1 cellular context compared by ENCODE assay signal in the genomic region with DNA sequence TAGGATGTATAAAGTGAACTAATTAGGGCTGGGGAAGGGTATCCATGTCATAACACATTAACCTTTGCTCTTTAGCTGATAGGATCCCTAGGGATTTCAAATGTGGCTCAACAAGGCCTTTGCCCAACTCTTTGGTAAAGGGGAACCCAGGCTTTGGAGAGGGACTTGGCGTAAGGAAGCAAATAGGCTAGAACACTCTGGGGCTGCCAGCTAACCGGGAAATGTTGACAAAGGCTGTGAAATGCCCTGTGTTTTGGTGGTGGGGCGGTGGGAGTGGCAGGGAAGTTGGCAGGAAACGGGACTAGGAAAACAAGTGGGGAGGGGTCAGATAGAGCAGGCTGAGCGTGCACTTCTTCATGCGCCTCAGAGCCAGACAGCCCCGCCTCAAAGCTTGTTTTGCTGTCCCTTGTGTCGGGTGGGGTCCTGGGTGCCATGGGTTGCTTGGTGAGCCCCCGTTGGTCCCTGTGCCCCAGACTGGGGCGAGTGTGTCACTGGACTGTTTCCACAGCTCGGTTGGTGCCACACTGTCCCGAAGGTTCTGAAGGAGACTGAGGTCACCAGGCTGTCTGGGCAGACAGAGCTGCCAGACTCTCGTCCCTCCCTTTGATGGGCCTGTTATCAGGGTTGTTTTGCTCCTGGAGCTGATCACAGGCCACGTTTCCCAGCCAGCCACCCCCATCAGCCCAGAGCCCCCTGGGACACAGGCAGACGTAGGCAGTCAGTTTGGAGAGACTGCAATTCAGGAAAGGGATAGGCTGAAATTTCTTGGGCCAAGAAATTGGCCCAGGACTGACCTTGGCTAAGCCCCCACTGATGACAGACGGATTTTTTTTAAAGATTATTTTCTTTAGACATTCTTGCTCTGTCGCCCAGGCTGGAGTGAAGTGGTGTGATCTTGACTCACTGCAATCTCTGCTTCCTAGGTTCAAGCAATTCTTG.
TF ChIP-seq lines count a peak whose summit lies in the region.

No MANE protein-coding gene starts in this region.

TF ChIP-seq in WTC11, 78 proteins besides CTCF, POLR2A, EP300 and RAD21 (continued from another document):
- TF ChIP-seq, protein P1, sequence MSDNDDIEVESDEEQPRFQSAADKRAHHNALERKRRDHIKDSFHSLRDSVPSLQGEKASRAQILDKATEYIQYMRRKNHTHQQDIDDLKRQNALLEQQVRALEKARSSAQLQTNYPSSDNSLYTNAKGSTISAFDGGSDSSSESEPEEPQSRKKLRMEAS (CRISPR knock-in tag; IDR thresholded peaks at IDR 0.05) = no peak
- TF ChIP-seq SP1 (CRISPR knock-in tag; conservative IDR thresholded peaks at IDR 0.05) (no peak), ATF1 (CRISPR knock-in tag; IDR thresholded peaks at IDR 0.05) (no peak), ZNF138 (CRISPR knock-in tag; conservative IDR thresholded peaks at IDR 0.05) (no peak), SOX15 (CRISPR knock-in tag; IDR thresholded peaks at IDR 0.05) (no peak), FOXJ3 (CRISPR knock-in tag; IDR thresholded peaks at IDR 0.05; ENCODE audit: borderline replicate concordance) (no peak), GTF2I (CRISPR knock-in tag; conservative IDR thresholded peaks at IDR 0.05) (no peak), IRF2 (CRISPR knock-in tag; IDR thresholded peaks at IDR 0.05; ENCODE audit: borderline replicate concordance, low read depth) (no peak), ZNF219 (CRISPR knock-in tag; IDR thresholded peaks at IDR 0.05; ENCODE audit: borderline replicate concordance) (no peak), OVOL2 (CRISPR knock-in tag; IDR thresholded peaks at IDR 0.05; ENCODE audit: borderline replicate concordance) (no peak), KAT7 (CRISPR knock-in tag; IDR thresholded peaks at IDR 0.05; ENCODE audit: borderline replicate concordance) (no peak)
- TF ChIP-seq, protein P2, sequence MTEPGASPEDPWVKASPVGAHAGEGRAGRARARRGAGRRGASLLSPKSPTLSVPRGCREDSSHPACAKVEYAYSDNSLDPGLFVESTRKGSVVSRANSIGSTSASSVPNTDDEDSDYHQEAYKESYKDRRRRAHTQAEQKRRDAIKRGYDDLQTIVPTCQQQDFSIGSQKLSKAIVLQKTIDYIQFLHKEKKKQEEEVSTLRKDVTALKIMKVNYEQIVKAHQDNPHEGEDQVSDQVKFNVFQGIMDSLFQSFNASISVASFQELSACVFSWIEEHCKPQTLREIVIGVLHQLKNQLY (CRISPR knock-in tag; IDR thresholded peaks at IDR 0.05) = no peak
- TF ChIP-seq, protein P3, sequence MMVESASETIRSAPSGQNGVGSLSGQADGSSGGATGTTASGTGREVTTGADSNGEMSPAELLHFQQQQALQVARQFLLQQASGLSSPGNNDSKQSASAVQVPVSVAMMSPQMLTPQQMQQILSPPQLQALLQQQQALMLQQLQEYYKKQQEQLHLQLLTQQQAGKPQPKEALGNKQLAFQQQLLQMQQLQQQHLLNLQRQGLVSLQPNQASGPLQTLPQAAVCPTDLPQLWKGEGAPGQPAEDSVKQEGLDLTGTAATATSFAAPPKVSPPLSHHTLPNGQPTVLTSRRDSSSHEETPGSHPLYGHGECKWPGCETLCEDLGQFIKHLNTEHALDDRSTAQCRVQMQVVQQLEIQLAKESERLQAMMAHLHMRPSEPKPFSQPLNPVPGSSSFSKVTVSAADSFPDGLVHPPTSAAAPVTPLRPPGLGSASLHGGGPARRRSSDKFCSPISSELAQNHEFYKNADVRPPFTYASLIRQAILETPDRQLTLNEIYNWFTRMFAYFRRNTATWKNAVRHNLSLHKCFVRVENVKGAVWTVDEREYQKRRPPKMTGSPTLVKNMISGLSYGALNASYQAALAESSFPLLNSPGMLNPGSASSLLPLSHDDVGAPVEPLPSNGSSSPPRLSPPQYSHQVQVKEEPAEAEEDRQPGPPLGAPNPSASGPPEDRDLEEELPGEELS (CRISPR knock-in tag; IDR thresholded peaks at IDR 0.05) = no peak
- TF ChIP-seq, protein P4, sequence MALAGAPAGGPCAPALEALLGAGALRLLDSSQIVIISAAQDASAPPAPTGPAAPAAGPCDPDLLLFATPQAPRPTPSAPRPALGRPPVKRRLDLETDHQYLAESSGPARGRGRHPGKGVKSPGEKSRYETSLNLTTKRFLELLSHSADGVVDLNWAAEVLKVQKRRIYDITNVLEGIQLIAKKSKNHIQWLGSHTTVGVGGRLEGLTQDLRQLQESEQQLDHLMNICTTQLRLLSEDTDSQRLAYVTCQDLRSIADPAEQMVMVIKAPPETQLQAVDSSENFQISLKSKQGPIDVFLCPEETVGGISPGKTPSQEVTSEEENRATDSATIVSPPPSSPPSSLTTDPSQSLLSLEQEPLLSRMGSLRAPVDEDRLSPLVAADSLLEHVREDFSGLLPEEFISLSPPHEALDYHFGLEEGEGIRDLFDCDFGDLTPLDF (CRISPR knock-in tag; IDR thresholded peaks at IDR 0.05) = no peak
TF ChIP-seq in WTC11: peak in this region for 0.
